ENCODE assay signal across 11 cellular contexts in genomic region chr11:45663486-45664375, GRCh38. TPM values are rescaled to one million over a fixed set of nuclear protein-coding genes. Genes with fewer than 3 reads are reported as not detected.
DNase-seq lines count a peak whose midpoint lies in the region; ATAC-seq, FAIRE-seq and TF ChIP-seq lines count a peak whose summit lies in the region.
"Had no signal": no experiment of that assay in that cellular context is flagged by ENCODE, and none has a peak within 500 bp of the region (broad histone marks: within the 10 kb centered on the region; RNA-seq: fewer than 3 reads in every experiment).

No MANE protein-coding gene starts in this region.

- no peaks in the 10 kb centered on the region for H3K9me3 Mint-ChIP-seq in mesothelial cell of epicardium
- H3K9me3 Mint-ChIP-seq: dendritic cell treated with granulocyte-macrophage colony-stimulating factor and Interleukin-4, amounts not matched to agents 40 ng/mL and 50 ng/mL, for 4 days; IgD-negative memory B cell; naive B cell had no signal

- in situ Hi-C loops in HepG2 (cut with HindIII; ENCODE audit: extremely low pct_ligation_motif_present, low pct_unique_long_range_greater_than_20kb) = no loop called here

- intact Hi-C loops in right lobe of liver (cut with DNase I) = no loop called here
- intact Hi-C loops in HepG2 (cut with micrococcal nuclease; ENCODE audit: unreplicated experiment) = no loop called here
- intact Hi-C loops in sciatic nerve (cut with DNase I) = no loop called here

- H3K36me3 ChIP-seq in right lobe of liver (no peaks in the 10 kb centered on the region), HepG2 (replicated peaks in 1 of 2; ENCODE audit: control insufficient read depth in 1 of 2, insufficient read depth in 2 of 2, low read length in 2 of 2) (no peaks in the 10 kb centered on the region)

- POLR2A ChIA-PET in HepG2 (lab: Yijun Ruan, JAX) = no interaction called here

- H3K9me3 ChIP-seq in right lobe of liver (no peaks in the 10 kb centered on the region), HepG2 (ENCODE audit: low read length) (no peaks in the 10 kb centered on the region)

- no peak overlapping the region for H2AFZ ChIP-seq in HepG2 (ENCODE audit: low read length)

- TF ChIP-seq POLR2A in right lobe of liver (IDR thresholded peaks at IDR 0.05) (no peak), HepG2 (IDR thresholded peaks at IDR 0.05; ENCODE audit: insufficient read depth in 1 of 2, low read depth in 2 of 2, low read length in 2 of 2) (no peak)

- peaks cover 67% of the 10 kb centered on the region for H3K27me3 Mint-ChIP-seq in mesothelial cell of epicardium (ENCODE audit: low read depth)

- H3K4me3 ChIP-seq in right lobe of liver (peak overlapping the region in 2 of 3 donors; percentile 46 to 54), HepG2 (replicated peaks in 1 of 3; ENCODE audit: insufficient read depth in 1 of 3, low read depth in 2 of 3, low read length in 3 of 3) (no peak overlapping the region), cardiac fibroblast (replicated peaks in 1 of 2; ENCODE audit: low read depth in 2 of 2, low read length in 2 of 2) (peak overlapping the region; percentile 53 to 58)

- BruUV-seq in HepG2 (replicated peaks; lab: Mats Ljungman, UMichigan) = no TSS peak

- no peak overlapping the region for H3K9ac ChIP-seq in HepG2 (ENCODE audit: insufficient read depth, low read depth, low read length)

- peaks cover 35% of the 10 kb centered on the region for H3K4me1 Mint-ChIP-seq in mesothelial cell of epicardium

- ATAC-seq in right lobe of liver (peak in 1 of 4 donors; percentile 8), HepG2 (no peak), GM19324 (IDR thresholded peaks at IDR 0.05; ENCODE audit: low FRiP score, unreplicated experiment) (no peak), sciatic nerve (no peak), HG03196 (IDR thresholded peaks at IDR 0.05; ENCODE audit: unreplicated experiment) (no peak)

- H3K4me1 ChIP-seq in right lobe of liver (peaks cover 0 to 10% (median 0%) of the 10 kb centered on the region in 4 donors), HepG2 (ENCODE audit: insufficient read depth, low read length) (no peaks in the 10 kb centered on the region)

- FAIRE-seq in HepG2 (lab: Jason Lieb, UNC) = no peak

- TF ChIP-seq EP300 in HepG2 (IDR thresholded peaks at IDR 0.05; ENCODE audit: low read depth in 2 of 2, low read length in 2 of 2) (no peak), HepG2 (CRISPR knock-in tag; IDR thresholded peaks at IDR 0.05; ENCODE audit: borderline replicate concordance) (no peak)

- H3K36me3 Mint-ChIP-seq in mesothelial cell of epicardium = no peaks in the 10 kb centered on the region
- H3K36me3 Mint-ChIP-seq: IgD-negative memory B cell had no signal

- peak overlapping the region; percentile 46 for H3K4me3 Mint-ChIP-seq in mesothelial cell of epicardium

- H3K27ac ChIP-seq in right lobe of liver = no peak overlapping the region
- H3K27ac ChIP-seq in HepG2 (ENCODE audit: extremely low read length, insufficient read depth, low read length) = no peak overlapping the region

- no peaks in the 10 kb centered on the region for H3K79me2 ChIP-seq in HepG2 (ENCODE audit: insufficient read depth, low read length)

- peaks cover 8% of the 10 kb centered on the region; the same call in 1 of the 2 replicates for H4K20me1 ChIP-seq in HepG2 (ENCODE audit: insufficient read depth, low read length)

- 38% methylated on average over 5 of the region's 13 CpGs for WGBS in right lobe of liver (ENCODE audit: insufficient coverage, low coverage, low lambda C conversion rate, missing lambda C conversion rate)
- WGBS in HepG2 (ENCODE audit: low lambda C conversion rate) = 24% methylated on average over 6 of the region's 13 CpGs

- peak overlapping the region; percentile 33 for H3K27ac Mint-ChIP-seq in mesothelial cell of epicardium
- H3K27ac Mint-ChIP-seq: dendritic cell treated with granulocyte-macrophage colony-stimulating factor and Interleukin-4, amounts not matched to agents 40 ng/mL and 50 ng/mL, for 4 days; IgD-negative memory B cell; naive B cell had no signal

- TF ChIP-seq RAD21 in HepG2 (CRISPR knock-in tag; IDR thresholded peaks at IDR 0.05) = no peak

- no peak overlapping the region for H3K4me2 ChIP-seq in HepG2 (ENCODE audit: low read depth, low read length)

- H3K27me3 ChIP-seq in right lobe of liver = peaks cover 0 to 12% of the 10 kb centered on the region in 2 donors
- peaks cover 32 to 88% of the 10 kb centered on the region in 2 experiments for H3K27me3 ChIP-seq in HepG2 (ENCODE audit: control insufficient read depth in 1 of 2, insufficient read depth in 2 of 2, low read length in 2 of 2)

- DNase-seq in right lobe of liver = peak in 2 of 3 donors; percentile 40 to 42
- DNase-seq in HepG2 (ENCODE audit: low spot score) = no peak
- DNase-seq in cardiac fibroblast (ENCODE audit: low read depth in 2 of 2) = no peak
- no peak for DNase-seq in mesothelial cell of epicardium (ENCODE audit: low spot score in 2 of 2, unreplicated experiment in 2 of 2)
- no peak for DNase-seq in sciatic nerve (ENCODE audit: low spot score)
- no peak for DNase-seq in NCI-H2081 (lab: John Stamatoyannopoulos, UW)
- DNase-seq: naive B cell had no signal

- TF ChIP-seq CTCF in right lobe of liver (IDR thresholded peaks at IDR 0.05) (no peak), HepG2 (CRISPR knock-in tag; IDR thresholded peaks at IDR 0.05) (no peak), cardiac fibroblast (IDR thresholded peaks at IDR 0.05; ENCODE audit: low read depth, low read length) (no peak), mesothelial cell of epicardium (IDR thresholded peaks at IDR 0.05; ENCODE audit: unreplicated experiment) (no peak)

- CTCF ChIA-PET in HepG2 (lab: Yijun Ruan, JAX; ENCODE audit: low intra/inter-chr PET ratio, low total read pairs) = no interaction called here

TF ChIP-seq in HepG2, 621 proteins besides CTCF, POLR2A, EP300 and RAD21 (continues in another document):
- TF ChIP-seq, protein P1, sequence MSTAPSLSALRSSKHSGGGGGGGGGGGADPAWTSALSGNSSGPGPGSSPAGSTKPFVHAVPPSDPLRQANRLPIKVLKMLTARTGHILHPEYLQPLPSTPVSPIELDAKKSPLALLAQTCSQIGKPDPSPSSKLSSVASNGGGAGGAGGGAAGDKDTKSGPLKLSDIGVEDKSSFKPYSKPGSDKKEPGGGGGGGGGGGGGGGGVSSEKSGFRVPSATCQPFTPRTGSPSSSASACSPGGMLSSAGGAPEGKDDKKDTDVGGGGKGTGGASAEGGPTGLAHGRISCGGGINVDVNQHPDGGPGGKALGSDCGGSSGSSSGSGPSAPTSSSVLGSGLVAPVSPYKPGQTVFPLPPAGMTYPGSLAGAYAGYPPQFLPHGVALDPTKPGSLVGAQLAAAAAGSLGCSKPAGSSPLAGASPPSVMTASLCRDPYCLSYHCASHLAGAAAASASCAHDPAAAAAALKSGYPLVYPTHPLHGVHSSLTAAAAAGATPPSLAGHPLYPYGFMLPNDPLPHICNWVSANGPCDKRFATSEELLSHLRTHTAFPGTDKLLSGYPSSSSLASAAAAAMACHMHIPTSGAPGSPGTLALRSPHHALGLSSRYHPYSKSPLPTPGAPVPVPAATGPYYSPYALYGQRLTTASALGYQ (CRISPR knock-in tag; IDR thresholded peaks at IDR 0.05) = no peak
- TF ChIP-seq ZNF333 (CRISPR knock-in tag; IDR thresholded peaks at IDR 0.05; ENCODE audit: borderline replicate concordance) (no peak), MTA3 (CRISPR knock-in tag; IDR thresholded peaks at IDR 0.05) (no peak), ZNF253 (CRISPR knock-in tag; IDR thresholded peaks at IDR 0.05; ENCODE audit: borderline replicate concordance) (no peak), ZNF737 (CRISPR knock-in tag; IDR thresholded peaks at IDR 0.05; ENCODE audit: borderline replicate concordance) (no peak), ZNF576 (CRISPR knock-in tag; IDR thresholded peaks at IDR 0.05) (no peak)
- TF ChIP-seq, protein P2, sequence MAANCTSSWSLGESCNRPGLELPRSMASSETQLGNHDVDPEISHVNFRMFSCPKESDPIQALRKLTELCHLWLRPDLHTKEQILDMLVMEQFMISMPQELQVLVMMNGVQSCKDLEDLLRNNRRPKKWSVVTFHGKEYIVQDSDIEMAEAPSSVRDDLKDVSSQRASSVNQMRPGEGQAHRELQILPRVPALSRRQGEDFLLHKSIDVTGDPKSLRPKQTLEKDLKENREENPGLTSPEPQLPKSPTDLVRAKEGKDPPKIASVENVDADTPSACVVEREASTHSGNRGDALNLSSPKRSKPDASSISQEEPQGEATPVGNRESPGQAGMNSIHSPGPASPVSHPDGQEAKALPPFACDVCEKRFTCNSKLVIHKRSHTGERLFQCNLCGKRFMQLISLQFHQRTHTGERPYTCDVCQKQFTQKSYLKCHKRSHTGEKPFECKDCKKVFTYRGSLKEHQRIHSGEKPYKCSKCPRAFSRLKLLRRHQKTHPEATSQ (CRISPR knock-in tag; IDR thresholded peaks at IDR 0.05; ENCODE audit: borderline replicate concordance) = no peak

RNA-seq across cellular contexts. Expression of gene CHST1, which starts 1.7 kb away (rescaled TPM):
- total RNA-seq in right lobe of liver (1 to 10 TPM in 3 of 6 experiments, under 1 TPM in 3; 0.49 to 1.6 (median 0.92) TPM), HepG2 (2016; rRNA removed; fragmentation: Illumina TruSeq; extraction: Trizol) (not detected in 2 replicates), mesothelial cell of epicardium (1.0 to 1.6 TPM (median 1.4 TPM) in 3 replicates), sciatic nerve (2.1 TPM)
- total RNA-seq in HepG2 (2016; cell fraction: cytosol; rRNA removed; fragmentation: Illumina TruSeq; extraction: Trizol; ENCODE audit: low read depth) = not detected in 2 replicates
- total RNA-seq in HepG2 (2016; cell fraction: insoluble cytoplasmic fraction; rRNA removed; fragmentation: Illumina TruSeq; extraction: Trizol) = not detected in 2 replicates
- total RNA-seq in HepG2 (2016; cell fraction: membrane; rRNA removed; fragmentation: Illumina TruSeq; extraction: Trizol) = not detected in 2 replicates
- total RNA-seq in HepG2 (2016; cell fraction: nucleus; rRNA removed; fragmentation: Illumina TruSeq; extraction: Trizol) = not detected in 2 replicates
- not detected in 2 replicates for polyA plus RNA-seq in HepG2 (2011; rRNA removed)
- not detected in 2 replicates for polyA plus RNA-seq in HepG2 (2011; cell fraction: cytosol; rRNA removed)
- not detected in 2 replicates for polyA plus RNA-seq in HepG2 (2011; cell fraction: nucleus; rRNA removed)
- not detected in 2 replicates for polyA plus RNA-seq in HepG2 (2012)
- polyA plus RNA-seq in HepG2 (2016; cell fraction: cytosol; fragmentation: Illumina TruSeq; extraction: Trizol; ENCODE audit: low read depth) = not detected in 2 replicates
- not detected in 2 replicates for polyA plus RNA-seq in HepG2 (2016; cell fraction: insoluble cytoplasmic fraction; fragmentation: Illumina TruSeq; extraction: Trizol; ENCODE audit: low read depth)
- polyA plus RNA-seq in HepG2 (2016; cell fraction: membrane; fragmentation: Illumina TruSeq; extraction: Trizol; ENCODE audit: low read depth) = not detected in 2 replicates
- polyA plus RNA-seq in HepG2 (2016; cell fraction: nucleus; fragmentation: Illumina TruSeq; extraction: Trizol; ENCODE audit: insufficient read depth, low read depth) = not detected in 2 replicates
- polyA minus RNA-seq in HepG2 (2011; rRNA and poly(A)+ RNA removed; ENCODE audit: low replicate concordance) = not detected in 2 replicates
- not detected in 2 replicates for polyA minus RNA-seq in HepG2 (2011; cell fraction: cytosol; rRNA and poly(A)+ RNA removed)
- polyA minus RNA-seq in HepG2 (2011; cell fraction: nucleus; rRNA and poly(A)+ RNA removed) = not detected in 2 replicates
- polyA plus RNA-seq: IgD-negative memory B cell had no signal

Comparison
In these comparisons a context has a peak if more than half of its experiments do, and no peak if none do; other contexts are left out.
1. DNase-seq: peak in right lobe of liver (2 of 3); none in HepG2 (single experiment), cardiac fibroblast (0 of 2), mesothelial cell of epicardium (0 of 2), sciatic nerve (single experiment) and NCI-H2081 (0 of 2).
2. H3K4me3 ChIP-seq: peak in right lobe of liver (2 of 3) and cardiac fibroblast (2 of 2); none in HepG2 (0 of 3).